ENCODE assay signal across 8 cellular contexts in the genomic region with DNA sequence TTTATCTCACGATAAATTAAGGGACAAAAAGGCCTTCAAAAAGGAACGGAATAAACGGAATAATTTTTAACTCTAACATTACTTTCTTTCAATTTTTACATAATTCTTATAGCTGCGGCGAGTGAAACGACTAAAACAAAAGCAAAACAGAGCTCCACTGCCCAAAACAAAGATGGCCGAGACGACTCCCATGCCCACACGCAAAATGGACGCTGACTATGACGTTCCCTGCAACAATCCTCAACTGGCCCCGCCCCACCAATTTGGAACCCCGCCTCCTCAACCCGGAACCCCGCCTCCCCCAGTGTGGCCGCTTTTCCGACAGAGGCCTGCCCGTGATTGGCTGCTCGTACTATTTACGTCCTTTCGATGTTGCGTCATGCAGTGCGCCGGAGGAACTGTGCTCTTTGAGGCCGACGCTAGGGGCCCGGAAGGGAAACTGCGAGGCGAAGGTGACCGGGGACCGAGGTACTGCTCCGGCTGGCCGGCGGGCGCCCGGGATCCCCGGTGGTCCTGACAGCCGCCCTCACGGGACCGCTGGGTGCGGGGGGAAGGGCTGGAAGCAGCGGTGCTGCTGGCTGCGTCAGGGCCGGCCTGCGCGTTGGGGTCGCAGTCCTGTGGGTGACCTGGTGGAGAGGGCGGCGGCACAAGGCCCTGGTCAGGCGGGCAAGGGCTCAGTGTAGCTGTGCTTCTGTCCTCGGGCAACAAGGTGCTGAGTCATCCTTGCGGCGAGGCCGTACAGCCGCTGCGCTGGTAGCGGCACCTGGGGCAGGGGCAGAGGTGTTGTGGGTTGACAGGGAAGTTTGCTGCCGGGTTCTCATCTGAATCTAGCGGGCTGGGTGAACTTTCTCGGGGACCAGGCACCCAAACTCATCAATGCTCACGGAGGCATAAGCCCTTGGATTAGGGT. TPM values are rescaled to one million over a fixed set of nuclear protein-coding genes. Genes with fewer than 3 reads are reported as not detected.
A peak's percentile ranks its signal among the peaks of the same experiment; 100 is the strongest.
DNase-seq lines count a peak whose midpoint lies in the region; ATAC-seq and TF ChIP-seq lines count a peak whose summit lies in the region.

A gene with protein sequence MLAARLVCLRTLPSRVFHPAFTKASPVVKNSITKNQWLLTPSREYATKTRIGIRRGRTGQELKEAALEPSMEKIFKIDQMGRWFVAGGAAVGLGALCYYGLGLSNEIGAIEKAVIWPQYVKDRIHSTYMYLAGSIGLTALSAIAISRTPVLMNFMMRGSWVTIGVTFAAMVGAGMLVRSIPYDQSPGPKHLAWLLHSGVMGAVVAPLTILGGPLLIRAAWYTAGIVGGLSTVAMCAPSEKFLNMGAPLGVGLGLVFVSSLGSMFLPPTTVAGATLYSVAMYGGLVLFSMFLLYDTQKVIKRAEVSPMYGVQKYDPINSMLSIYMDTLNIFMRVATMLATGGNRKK (plus strand): TSS at position 384 of the 910 bp plus-strand sequence. CDS start 1,992 bp downstream, outside the sequence.

- H3K27ac ChIP-seq in PC-9, result peak within 1 kb of the TSS; percentile 95

- no peaks in the 10 kb centered on the region for H3K27me3 Mint-ChIP-seq in activated T-cell treated with anti-CD3 and anti-CD28 coated beads, Interleukin-2, amount 50 U/mL, for 24 hours

- CTCF ChIA-PET in PC-9 (lab: Charles Lee), result interaction anchor here (0.6 kb wide), 1 partner anchor 9 kb away, joined by 4 read pairs; no protein-coding TSS in a partner anchor

- H3K36me3 ChIP-seq in PC-9 (ENCODE audit: low read depth) (peaks cover 37% of the 10 kb centered on the region), mucosa of stomach (ENCODE audit: control insufficient read depth, insufficient read depth, low read length) (peaks cover 5% of the 10 kb centered on the region)

- H3K27ac Mint-ChIP-seq in activated T-cell treated with anti-CD3 and anti-CD28 coated beads, Interleukin-2, amount 50 U/mL, for 24 hours, result peak within 1 kb of the TSS; percentile 99

- H4K20me1 ChIP-seq in PC-9 (ENCODE audit: insufficient read depth), result peaks cover 21% of the 10 kb centered on the region

- peaks cover 11% of the 10 kb centered on the region; the same call in 1 of the 2 replicates for H3K27me3 ChIP-seq in PC-9 (ENCODE audit: insufficient read depth, low read depth)
- H3K27me3 ChIP-seq in mucosa of stomach (ENCODE audit: control insufficient read depth, insufficient read depth, low read length), result no peaks in the 10 kb centered on the region

- peak within 1 kb of the TSS; percentile 96 for H3K9ac ChIP-seq in mucosa of stomach (ENCODE audit: low read length)

- peak within 1 kb of the TSS; percentile 95 for H2AFZ ChIP-seq in PC-9

- peak within 1 kb of the TSS; percentile 98 for H3K4me3 Mint-ChIP-seq in activated T-cell treated with anti-CD3 and anti-CD28 coated beads, Interleukin-2, amount 50 U/mL, for 24 hours

- peak; percentile 36; the same call in 1 of the 2 replicates for TF ChIP-seq CTCF in PC-9 (conservative IDR thresholded peaks at IDR 0.05)

- peaks cover 45% of the 10 kb centered on the region for H3K4me1 Mint-ChIP-seq in activated T-cell treated with anti-CD3 and anti-CD28 coated beads, Interleukin-2, amount 50 U/mL, for 24 hours (ENCODE audit: low read depth)

- POLR2A ChIA-PET in PC-9 (lab: Charles Lee; ENCODE audit: unreplicated experiment), result interaction anchor here (0.6 to 0.7 kb wide), 3 partner anchors 117 to 317 kb away, joined by 3 to 9 read pairs (median 6); no protein-coding TSS in a partner anchor

- no peaks in the 10 kb centered on the region for H3K9me2 ChIP-seq in PC-9 (ENCODE audit: insufficient read depth)

- peaks cover 50% of the 10 kb centered on the region for H3K36me3 Mint-ChIP-seq in activated T-cell treated with anti-CD3 and anti-CD28 coated beads, Interleukin-2, amount 50 U/mL, for 24 hours (ENCODE audit: low read depth)

- H3K4me3 ChIP-seq in Jurkat, Clone E6-1 (ENCODE audit: low read length), result peak within 1 kb of the TSS; percentile 98
- peak within 1 kb of the TSS; percentile 94 for H3K4me3 ChIP-seq in PC-9
- H3K4me3 ChIP-seq in mucosa of stomach (ENCODE audit: low read length), result peak within 1 kb of the TSS; percentile 97

- DNase-seq in DMS153 treated with DMSO at 0.1 percent for 48 hours (lab: John Stamatoyannopoulos, UW; ENCODE audit: unreplicated experiment) (peak; percentile 95), PC-9 (peak; percentile 96 to 100), erythroblast (lab: John Stamatoyannopoulos, UW) (peak; percentile 99 to 100)
- DNase-seq in Jurkat, Clone E6-1 (ENCODE audit: low read depth, low spot score), result peak; percentile 97
- DNase-seq in activated T-cell treated with anti-CD3 and anti-CD28 coated beads, Interleukin-2, amount 50 U/mL, for 24 hours, result peak; percentile 99
- DNase-seq in stimulated activated CD8-positive, alpha-beta memory T cell treated with anti-CD3 and anti-CD28 coated beads, Interleukin-7, amount 100 ng/mL, for 24 hours (ENCODE audit: low read depth), result peak; percentile 99

- BruUV-seq in PC-9 (replicated peaks; lab: Mats Ljungman, UMichigan), result no TSS peak

- peaks cover 17% of the 10 kb centered on the region for H3K4me1 ChIP-seq in PC-9 (replicated peaks; ENCODE audit: insufficient read depth)
- H3K4me1 ChIP-seq in mucosa of stomach (ENCODE audit: control insufficient read depth, insufficient read depth, low read length), result peaks cover 14% of the 10 kb centered on the region

- peak; percentile 99 for ATAC-seq in GM21576 (IDR thresholded peaks at IDR 0.05; ENCODE audit: unreplicated experiment)

- no peaks in the 10 kb centered on the region for H3K9me3 ChIP-seq in PC-9 (ENCODE audit: insufficient read depth, low read depth)
- no peaks in the 10 kb centered on the region for H3K9me3 ChIP-seq in mucosa of stomach (ENCODE audit: control insufficient read depth, low read length)

- intact Hi-C loops in PC-9 (cut with micrococcal nuclease; ENCODE audit: unreplicated experiment), result loop anchor here (2.0 kb wide), 1 partner anchor 189 kb away; the partner anchor contains the start of gene CCSER2

- peak within 1 kb of the TSS; percentile 98 for H3K4me2 ChIP-seq in PC-9

- no peaks in the 10 kb centered on the region for H3K9me3 Mint-ChIP-seq in activated T-cell treated with anti-CD3 and anti-CD28 coated beads, Interleukin-2, amount 50 U/mL, for 24 hours

- peaks cover 33% of the 10 kb centered on the region for H3K79me2 ChIP-seq in PC-9 (ENCODE audit: low read depth)

- peak; percentile 96 for TF ChIP-seq POLR2A in erythroblast (IDR thresholded peaks at IDR 0.05; ENCODE audit: low read length)

- H3F3A ChIP-seq in PC-9 (ENCODE audit: insufficient read depth, low read depth), result peaks cover 25% of the 10 kb centered on the region

RNA-seq across cellular contexts. Expression of the gene that starts here (rescaled TPM):
- 139 TPM for polyA plus RNA-seq in Jurkat, Clone E6-1 (2012; ENCODE audit: insufficient read depth, insufficient read length)
- total RNA-seq in PC-9 (2021), result 268 and 291 TPM in 2 replicates

Comparison
In these comparisons a context has a peak if more than half of its experiments do, and no peak if none do; other contexts are left out.
1. Peak in every context shown above with its lines: DNase-seq, ATAC-seq, H3K4me3 ChIP-seq and H3K27ac ChIP-seq.